ENCODE assay signal across 7 cellular contexts in genomic region chr5:57494104-57495098, GRCh38. TPM values are rescaled to one million over a fixed set of nuclear protein-coding genes. Genes with fewer than 3 reads are reported as not detected.
DNase-seq lines count a peak whose midpoint lies in the region; ATAC-seq and TF ChIP-seq lines count a peak whose summit lies in the region.

No MANE protein-coding gene starts in this region.

- H3K4me3 ChIP-seq in adrenal gland: no peak overlapping the region
- no peak overlapping the region for H3K4me3 ChIP-seq in lower leg skin (ENCODE audit: low read depth, poor library complexity, severe bottlenecking)
- no peak overlapping the region for H3K4me3 ChIP-seq in suprapubic skin

- H3K9me3 ChIP-seq in adrenal gland (replicated peaks in 1 of 3) (no peaks in the 10 kb centered on the region), suprapubic skin (no peaks in the 10 kb centered on the region)

- 43 to 58% (median 51%) methylated on average over 6 of the region's 6 CpGs for WGBS in adrenal gland, 4 donors
- WGBS in lower leg skin, 2 donors: 41 to 52% methylated on average over 6 of the region's 6 CpGs
- 49% methylated on average over 6 of the region's 6 CpGs for WGBS in suprapubic skin

- H3K27ac ChIP-seq in adrenal gland (no peak overlapping the region), suprapubic skin (peak overlapping the region; percentile 42)

- H3K4me1 ChIP-seq in adrenal gland (replicated peaks in 1 of 2) (peaks cover 0 to 15% of the 10 kb centered on the region in 2 donors), suprapubic skin (peaks cover 24% of the 10 kb centered on the region)

- DNase-seq in RKO (ENCODE audit: low spot score): peak; percentile 27
- peak; percentile 26 to 83 (median 76) for DNase-seq in adrenal gland
- DNase-seq in lower leg skin (ENCODE audit: low spot score in 2 of 2): peak; percentile 79 to 91
- peak in 1 of 2 donors; percentile 73 for DNase-seq in suprapubic skin (ENCODE audit: low spot score in 2 of 2)

- H3K36me3 ChIP-seq in adrenal gland (replicated peaks in 1 of 2): no peaks in the 10 kb centered on the region
- H3K36me3 ChIP-seq in suprapubic skin: no peaks in the 10 kb centered on the region

- TF ChIP-seq POLR2A in adrenal gland (IDR thresholded peaks at IDR 0.05): no peak
- no peak for TF ChIP-seq POLR2A in lower leg skin (IDR thresholded peaks at IDR 0.05)
- no peak for TF ChIP-seq POLR2A in suprapubic skin (IDR thresholded peaks at IDR 0.05)

- intact Hi-C loops in adrenal gland (cut with DNase I) (loop anchor here in 1 of 2 donors (5.0 to 10.0 kb wide), 2 partner anchors 200 to 968 kb away; partner anchors contain the start of gene PLK2), lower leg skin (cut with DNase I; ENCODE audit: low total_unique reads) (no loop called here)

- TF ChIP-seq EP300 in suprapubic skin (IDR thresholded peaks at IDR 0.05): no peak

- H3K27me3 ChIP-seq in adrenal gland (no peaks in the 10 kb centered on the region), suprapubic skin (no peaks in the 10 kb centered on the region)

- ATAC-seq in GM18511 (IDR thresholded peaks at IDR 0.05; ENCODE audit: unreplicated experiment): peak; percentile 64
- peak; percentile 54 for ATAC-seq in HG03064 (IDR thresholded peaks at IDR 0.05; ENCODE audit: low read depth, unreplicated experiment)
- no peak for ATAC-seq in HG03025 (IDR thresholded peaks at IDR 0.05; ENCODE audit: low FRiP score, unreplicated experiment)

- TF ChIP-seq CTCF in adrenal gland (IDR thresholded peaks at IDR 0.05) (no peak), lower leg skin (IDR thresholded peaks at IDR 0.05) (no peak), suprapubic skin (IDR thresholded peaks at IDR 0.05) (no peak)

RNA-seq across cellular contexts. Expression of gene ACTBL2, which starts 11.8 kb away (rescaled TPM):
- total RNA-seq in adrenal gland: not detected
- not detected for polyA plus RNA-seq in adrenal gland
- 1 to 10 TPM in 1 of 4 donors, under 1 TPM in 1, not detected in 2; 0.08 to 2.2 TPM for total RNA-seq in lower leg skin
- total RNA-seq in suprapubic skin: 1 to 10 TPM in 3 of 4 donors, not detected in 1; 1.0 to 4.8 (median 1.6) TPM
